Comparison of ENCODE assay signal across 13 cellular contexts in the genomic region with DNA sequence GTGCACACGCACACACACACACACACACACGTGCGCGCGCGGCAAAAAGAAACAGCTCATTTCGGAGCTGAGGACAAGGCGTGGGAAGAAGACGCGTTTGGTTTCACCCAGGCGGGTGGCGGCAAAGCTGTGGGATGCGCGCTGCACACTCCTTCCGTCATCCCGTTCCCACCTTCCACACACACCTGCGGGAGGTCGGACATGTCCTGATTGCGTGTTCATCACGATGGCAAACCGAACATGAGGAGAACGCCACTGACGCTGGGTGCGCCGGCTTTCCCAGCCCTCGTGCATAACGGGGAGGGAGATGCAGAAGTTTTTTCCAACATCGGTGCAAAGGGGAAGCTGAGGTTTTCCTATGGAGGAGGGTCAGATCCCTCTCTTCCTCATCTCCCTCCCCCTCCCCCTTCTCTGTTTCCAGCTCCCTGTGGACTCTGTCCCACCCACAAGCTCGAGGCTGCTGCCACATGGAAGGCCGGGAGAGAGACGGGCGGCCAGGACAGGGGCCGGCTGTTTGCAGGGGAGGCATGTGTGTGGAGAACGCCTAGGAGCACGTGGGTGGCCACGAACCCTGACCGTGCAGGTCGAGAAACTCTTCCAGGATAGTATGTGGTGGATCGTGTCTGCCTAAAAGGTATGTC. TPM values are rescaled to one million over a fixed set of nuclear protein-coding genes. Genes with fewer than 3 reads are reported as not detected.
DNase-seq lines count a peak whose midpoint lies in the region; ATAC-seq and TF ChIP-seq lines count a peak whose summit lies in the region.
"Had no signal": no experiment of that assay in that cellular context is flagged by ENCODE, and none has a peak within 500 bp of the region (broad histone marks: within the 10 kb centered on the region; RNA-seq: fewer than 3 reads in every experiment).

No MANE protein-coding gene starts in this region.

- 83% methylated on average over 23 of the region's 39 CpGs for WGBS in right lobe of liver (ENCODE audit: insufficient coverage, low coverage, low lambda C conversion rate, missing lambda C conversion rate)
- WGBS in tibial nerve, 2 donors = 80 to 85% methylated on average over 39 of the region's 39 CpGs

- H3K4me3 ChIP-seq in right lobe of liver = no peak overlapping the region
- no peak overlapping the region for H3K4me3 ChIP-seq in tibial nerve

- peak overlapping the region; percentile 6 for H3K4me3 Mint-ChIP-seq in activated naive CD8-positive, alpha-beta T cell treated with anti-CD3 and anti-CD28 coated beads, Interleukin-2, amount 10 ng/mL, durations not matched to agents 7 days and 5 days
- H3K4me3 Mint-ChIP-seq: mesothelial cell of epicardium had no signal

- peak; percentile 62 for DNase-seq in activated effector memory CD4-positive, alpha-beta T cell treated with anti-CD3 and anti-CD28 coated beads, Interleukin-2, amount 50 U/mL, for 16 hours
- DNase-seq in activated effector memory CD4-positive, alpha-beta T cell treated with Interleukin-2 at 50 U/mL for 16 hours = no peak
- no peak for DNase-seq in activated naive CD8-positive, alpha-beta T cell treated with anti-CD3 and anti-CD28 coated beads, Interleukin-2, amount 10 ng/mL, durations not matched to agents 7 days and 5 days
- DNase-seq in right lobe of liver (peak in 1 of 3 donors; percentile 54), tibial nerve (ENCODE audit: low spot score in 2 of 2) (no peak), DMS79 (lab: John Stamatoyannopoulos, UW) (no peak), GM10248 (ENCODE audit: extremely low spot score) (no peak), NCI-H2081 (lab: John Stamatoyannopoulos, UW) (no peak)
- DNase-seq: activated CD4-positive, alpha-beta T cell treated with anti-CD3 and anti-CD28 coated beads, Interleukin-2, amount 50 U/mL, for 1 hour; central memory CD4-positive, alpha-beta T cell; NCI-H2029 treated with DMSO at 0.1 percent for 48 hours had no signal

- POLR2A ChIA-PET in activated naive CD8-positive, alpha-beta T cell treated with anti-CD3 and anti-CD28 coated beads, Interleukin-2, amount 10 ng/mL, durations not matched to agents 7 days and 5 days (lab: Charles Lee) = no interaction called here
- POLR2A ChIA-PET in GM10248 (lab: Yijun Ruan, JAX) = no interaction called here

- H3K36me3 Mint-ChIP-seq in activated naive CD8-positive, alpha-beta T cell treated with anti-CD3 and anti-CD28 coated beads, Interleukin-2, amount 10 ng/mL, durations not matched to agents 7 days and 5 days = peaks cover 42% of the 10 kb centered on the region
- H3K36me3 Mint-ChIP-seq: mesothelial cell of epicardium had no signal

- no peaks in the 10 kb centered on the region for H3K9me3 Mint-ChIP-seq in activated naive CD8-positive, alpha-beta T cell treated with anti-CD3 and anti-CD28 coated beads, Interleukin-2, amount 10 ng/mL, durations not matched to agents 7 days and 5 days
- H3K9me3 Mint-ChIP-seq: mesothelial cell of epicardium had no signal

- peak overlapping the region; percentile 52 for H3K27ac Mint-ChIP-seq in activated naive CD8-positive, alpha-beta T cell treated with anti-CD3 and anti-CD28 coated beads, Interleukin-2, amount 10 ng/mL, durations not matched to agents 7 days and 5 days
- H3K27ac Mint-ChIP-seq: mesothelial cell of epicardium had no signal

- no peak for TF ChIP-seq CTCF in right lobe of liver (IDR thresholded peaks at IDR 0.05)
- no peak for TF ChIP-seq CTCF in tibial nerve (IDR thresholded peaks at IDR 0.05)
- TF ChIP-seq CTCF in GM10248 (IDR thresholded peaks at IDR 0.05; ENCODE audit: control extremely low read depth, extremely low read depth, low read depth, missing control alignments) = no peak

- TF ChIP-seq POLR2A in right lobe of liver (IDR thresholded peaks at IDR 0.05) (peak; percentile 2), tibial nerve (IDR thresholded peaks at IDR 0.05) (peak in 1 of 2 donors; percentile 17)

- peaks cover 0 to 36% (median 19%) of the 10 kb centered on the region in 4 donors for H3K4me1 ChIP-seq in right lobe of liver
- H3K4me1 ChIP-seq in tibial nerve = peaks cover 0 to 43% (median 24%) of the 10 kb centered on the region in 4 donors

- H3K4me1 Mint-ChIP-seq in activated naive CD8-positive, alpha-beta T cell treated with anti-CD3 and anti-CD28 coated beads, Interleukin-2, amount 10 ng/mL, durations not matched to agents 7 days and 5 days = peaks cover 53% of the 10 kb centered on the region

- H3K27me3 ChIP-seq in right lobe of liver = no peaks in the 10 kb centered on the region
- no peaks in the 10 kb centered on the region for H3K27me3 ChIP-seq in tibial nerve
- H3K27me3 ChIP-seq: foreskin keratinocyte had no signal

- H3K27ac ChIP-seq in right lobe of liver (peak overlapping the region in 1 of 3 donors; percentile 90), tibial nerve (peak overlapping the region in 2 of 4 donors; percentile 70 to 81)

- intact Hi-C loops in right lobe of liver (cut with DNase I) = no loop called here

- TF ChIP-seq EP300 in tibial nerve (IDR thresholded peaks at IDR 0.05) = peak; percentile 34 to 56

- no peaks in the 10 kb centered on the region for H3K27me3 Mint-ChIP-seq in activated naive CD8-positive, alpha-beta T cell treated with anti-CD3 and anti-CD28 coated beads, Interleukin-2, amount 10 ng/mL, durations not matched to agents 7 days and 5 days

- ATAC-seq in activated naive CD8-positive, alpha-beta T cell treated with anti-CD3 and anti-CD28 coated beads, Interleukin-2, amount 10 ng/mL, durations not matched to agents 7 days and 5 days (ENCODE audit: low read depth) = no peak
- ATAC-seq in right lobe of liver = no peak

- CTCF ChIA-PET in GM10248 (lab: Yijun Ruan, JAX) = interaction anchor here (0.9 to 1.9 kb wide), 3 partner anchors 10 to 12 kb away, joined by 3 to 6 read pairs (median 5); no protein-coding TSS in a partner anchor

- H3K9me3 ChIP-seq in right lobe of liver (no peaks in the 10 kb centered on the region), tibial nerve (no peaks in the 10 kb centered on the region)

- no peaks in the 10 kb centered on the region for H3K36me3 ChIP-seq in right lobe of liver
- no peaks in the 10 kb centered on the region for H3K36me3 ChIP-seq in tibial nerve

RNA-seq across cellular contexts. Expression of a gene that starts 20.3 kb away (rescaled TPM):
- 100 to 1,000 TPM; 138 to 148 TPM for total RNA-seq in activated naive CD8-positive, alpha-beta T cell treated with anti-CD3 and anti-CD28 coated beads, Interleukin-2, amount 10 ng/mL, durations not matched to agents 7 days and 5 days
- total RNA-seq in right lobe of liver (10 to 100 TPM; 24.0 to 40.8 (median 27.6) TPM), tibial nerve (1,000 to 10,000 TPM in 3 of 4 donors, 100 to 1,000 TPM in 1; 831 to 1,485 (median 1,405) TPM)

Comparison
In these comparisons a context has a peak if more than half of its experiments do, and no peak if none do; other contexts are left out.
1. RNA of a gene that starts 20.3 kb away (total RNA-seq): 831 to 1,485 TPM in tibial nerve; 138 to 148 TPM in activated naive CD8-positive, alpha-beta T cell treated with anti-CD3 and anti-CD28 coated beads, Interleukin-2, amount 10 ng/mL, durations not matched to agents 7 days and 5 days and 24.0 to 40.8 TPM in right lobe of liver; every median in the first group is over 4 times any median in the second.